20 cellular contexts compared by ENCODE assay signal in genomic region chr11:47571895-47572294, GRCh38. TPM values are rescaled to one million over a fixed set of nuclear protein-coding genes. Genes with fewer than 3 reads are reported as not detected.
DNase-seq lines count a peak whose midpoint lies in the region; ATAC-seq and TF ChIP-seq lines count a peak whose summit lies in the region.
"Had no signal": no experiment of that assay in that cellular context is flagged by ENCODE, and none has a peak within 500 bp of the region (broad histone marks: within the 10 kb centered on the region; RNA-seq: fewer than 3 reads in every experiment).

No MANE protein-coding gene starts in this region.

- H3K27ac ChIP-seq in CD4-positive, alpha-beta T cell (ENCODE audit: low read depth, low read length): no peak overlapping the region
- peak overlapping the region; percentile 60 for H3K27ac ChIP-seq in osteoblast (ENCODE audit: low read depth, low read length)
- H3K27ac ChIP-seq: adrenal gland, BLaER1, psoas muscle, stomach had no signal

- no peaks in the 10 kb centered on the region for H3K27me3 ChIP-seq in CD4-positive, alpha-beta T cell (ENCODE audit: control insufficient read depth, insufficient read depth, low read length)
- no peaks in the 10 kb centered on the region for H3K27me3 ChIP-seq in osteoblast (ENCODE audit: insufficient read depth, low read length)
- H3K27me3 ChIP-seq: adrenal gland, BLaER1, stomach had no signal

- no peak overlapping the region for H2AFZ ChIP-seq in osteoblast (ENCODE audit: low read length)

- H3K27ac Mint-ChIP-seq in CD4-positive, alpha-beta T cell: peak overlapping the region; percentile 53
- H3K27ac Mint-ChIP-seq in endothelial cell (ENCODE audit: unreplicated experiment): peak overlapping the region; percentile 92
- H3K27ac Mint-ChIP-seq: dendritic cell treated with granulocyte-macrophage colony-stimulating factor and Interleukin-4, amounts not matched to agents 40 ng/mL and 50 ng/mL, for 4 days had no signal

- peaks cover 6% of the 10 kb centered on the region for H4K20me1 ChIP-seq in osteoblast (ENCODE audit: insufficient read depth, low read length)

- H3K9me3 Mint-ChIP-seq in CD4-positive, alpha-beta T cell: no peaks in the 10 kb centered on the region
- H3K9me3 Mint-ChIP-seq in endothelial cell (ENCODE audit: unreplicated experiment): no peaks in the 10 kb centered on the region
- H3K9me3 Mint-ChIP-seq: activated T-cell treated with anti-CD3 and anti-CD28 coated beads, Interleukin-2, amount 50 U/mL, for 72 hours; dendritic cell treated with granulocyte-macrophage colony-stimulating factor and Interleukin-4, amounts not matched to agents 40 ng/mL and 50 ng/mL, for 4 days; natural killer cell treated with Interleukin-12 subunit alpha and Interleukin-12 subunit beta and Interleukin-15 and Interleukin-18, amount 100 ng/mL, for 72 hours had no signal

- peaks cover 11% of the 10 kb centered on the region for H3K4me1 Mint-ChIP-seq in CD4-positive, alpha-beta T cell (ENCODE audit: low read depth)
- peaks cover 31% of the 10 kb centered on the region for H3K4me1 Mint-ChIP-seq in endothelial cell (ENCODE audit: unreplicated experiment)

- no peak for TF ChIP-seq CTCF in CD4-positive, alpha-beta T cell (IDR thresholded peaks at IDR 0.05)
- TF ChIP-seq CTCF in endothelial cell (IDR thresholded peaks at IDR 0.05; ENCODE audit: unreplicated experiment) (no peak), osteoblast (IDR thresholded peaks at IDR 0.05; ENCODE audit: extremely low read depth, low read depth, low read length) (no peak)

- CTCF ChIA-PET in CD4-positive, alpha-beta T cell (lab: Charles Lee): no interaction called here

- no peaks in the 10 kb centered on the region for H3K27me3 Mint-ChIP-seq in CD4-positive, alpha-beta T cell
- H3K27me3 Mint-ChIP-seq in endothelial cell (ENCODE audit: unreplicated experiment): no peaks in the 10 kb centered on the region
- H3K27me3 Mint-ChIP-seq: dendritic cell treated with granulocyte-macrophage colony-stimulating factor and Interleukin-4, amounts not matched to agents 40 ng/mL and 50 ng/mL, for 4 days; natural killer cell treated with Interleukin-12 subunit alpha and Interleukin-12 subunit beta and Interleukin-15 and Interleukin-18, amount 100 ng/mL, for 72 hours had no signal

- TF ChIP-seq POLR2A in erythroblast (IDR thresholded peaks at IDR 0.05; ENCODE audit: low read length): no peak

- H3K36me3 ChIP-seq in osteoblast (ENCODE audit: insufficient read depth, low read length): peaks cover 35% of the 10 kb centered on the region

- H3K79me2 ChIP-seq in osteoblast (ENCODE audit: insufficient read depth, low read length): peaks cover 58% of the 10 kb centered on the region

- peaks cover 72% of the 10 kb centered on the region for H3K36me3 Mint-ChIP-seq in CD4-positive, alpha-beta T cell (ENCODE audit: low read depth)
- H3K36me3 Mint-ChIP-seq in endothelial cell (ENCODE audit: low read depth, unreplicated experiment): peaks cover 18% of the 10 kb centered on the region

- H3K9me3 ChIP-seq in CD4-positive, alpha-beta T cell (ENCODE audit: control insufficient read depth, low read length): no peaks in the 10 kb centered on the region
- H3K9me3 ChIP-seq in osteoblast (ENCODE audit: low read depth, low read length): no peaks in the 10 kb centered on the region
- H3K9me3 ChIP-seq: adrenal gland, BLaER1, psoas muscle, stomach had no signal

- ATAC-seq in CD4-positive, alpha-beta T cell (ENCODE audit: poor library complexity): no peak
- ATAC-seq in HG03175 (IDR thresholded peaks at IDR 0.05; ENCODE audit: unreplicated experiment): no peak
- ATAC-seq: activated T-cell treated with anti-CD3 and anti-CD28 coated beads, Interleukin-2, amount 50 U/mL, for 72 hours; natural killer cell treated with Interleukin-12 subunit alpha and Interleukin-12 subunit beta and Interleukin-15 and Interleukin-18, amount 100 ng/mL, for 72 hours had no signal

- POLR2A ChIA-PET in CD4-positive, alpha-beta T cell (lab: Charles Lee): no interaction called here

- peaks cover 22% of the 10 kb centered on the region for H3K4me1 ChIP-seq in osteoblast (ENCODE audit: insufficient read depth, low read length)

- H3K4me3 Mint-ChIP-seq in CD4-positive, alpha-beta T cell: no peak overlapping the region
- no peak overlapping the region for H3K4me3 Mint-ChIP-seq in endothelial cell (ENCODE audit: unreplicated experiment)
- H3K4me3 Mint-ChIP-seq: activated T-cell treated with anti-CD3 and anti-CD28 coated beads, Interleukin-2, amount 50 U/mL, for 72 hours; dendritic cell treated with granulocyte-macrophage colony-stimulating factor and Interleukin-4, amounts not matched to agents 40 ng/mL and 50 ng/mL, for 4 days; natural killer cell treated with Interleukin-12 subunit alpha and Interleukin-12 subunit beta and Interleukin-15 and Interleukin-18, amount 100 ng/mL, for 72 hours had no signal

- intact Hi-C loops in CD4-positive, alpha-beta T cell (cut with DNase I, micrococcal nuclease): loop anchor here in 1 of 2 experiments (10.0 kb wide), 2 partner anchors 297 to 867 kb away; partner anchors contain the start of genes ARHGAP1, MADD and ZNF408

- no peak for DNase-seq in CD4-positive, alpha-beta T cell
- peak; percentile 59 for DNase-seq in LHCN-M2 (ENCODE audit: low read depth)
- DNase-seq in endothelial cell (ENCODE audit: low spot score): no peak
- DNase-seq in osteoblast (ENCODE audit: insufficient read length, low spot score, missing footprints): peak; percentile 95
- no peak for DNase-seq in erythroblast (lab: John Stamatoyannopoulos, UW)
- no peak for DNase-seq in NCI-H1694 (lab: John Stamatoyannopoulos, UW)
- no peak for DNase-seq in NCI-H1694 treated with DMSO at 0.1 percent for 48 hours (lab: John Stamatoyannopoulos, UW)
- DNase-seq: activated CD4-positive, alpha-beta T cell treated with anti-CD3 and anti-CD28 coated beads, Interleukin-2, amount 50 U/mL, for 4 hours; activated T-cell treated with anti-CD3 and anti-CD28 coated beads, Interleukin-2, amount 50 U/mL, for 72 hours; adrenal gland; DMS153; NCI-H2029 treated with DMSO at 0.1 percent for 48 hours; OCI-M1; psoas muscle; stomach had no signal

- no peak overlapping the region for H3K4me3 ChIP-seq in osteoblast (ENCODE audit: insufficient read depth, low read length)
- H3K4me3 ChIP-seq: adrenal gland, BLaER1, psoas muscle, stomach had no signal

- H3K4me2 ChIP-seq in osteoblast (ENCODE audit: insufficient read depth, low read length): peak overlapping the region; percentile 26
- H3K4me2 ChIP-seq: BLaER1 had no signal

RNA-seq across cellular contexts. Expression of gene PTPMT1, which starts 6.5 kb away (rescaled TPM):
- 10 to 100 TPM; 18.9 to 26.7 TPM for total RNA-seq in CD4-positive, alpha-beta T cell
- 88.1 and 94.3 TPM in 2 replicates for total RNA-seq in LHCN-M2 (2014; rRNA removed)
- 70.4 TPM for polyA plus RNA-seq in LHCN-M2 (2012)
- total RNA-seq in endothelial cell (ENCODE audit: unreplicated experiment): 34.9 TPM
- 67.5 and 80.7 TPM in 2 replicates for total RNA-seq in osteoblast

RNA-seq across cellular contexts. Expression of gene KBTBD4, which starts 6.9 kb away (rescaled TPM):
- 10 to 100 TPM; 29.1 to 30.2 TPM for total RNA-seq in CD4-positive, alpha-beta T cell
- 25.3 and 30.4 TPM in 2 replicates for total RNA-seq in LHCN-M2 (2014; rRNA removed)
- polyA plus RNA-seq in LHCN-M2 (2012): 16.5 TPM
- 12.1 TPM for total RNA-seq in endothelial cell (ENCODE audit: unreplicated experiment)
- total RNA-seq in osteoblast: 26.8 and 28.3 TPM in 2 replicates

RNA-seq across cellular contexts. Expression of gene NDUFS3, which starts 7.0 kb away (rescaled TPM):
- total RNA-seq in CD4-positive, alpha-beta T cell: 100 to 1,000 TPM; 139 to 144 TPM
- total RNA-seq in LHCN-M2 (2014; rRNA removed): 83.5 and 104 TPM in 2 replicates
- polyA plus RNA-seq in LHCN-M2 (2012): 114 TPM
- total RNA-seq in endothelial cell (ENCODE audit: unreplicated experiment): 199 TPM
- total RNA-seq in osteoblast: 55.0 and 56.9 TPM in 2 replicates

RNA-seq across cellular contexts. Expression of gene FAM180B, which starts 14.6 kb away (rescaled TPM):
- total RNA-seq in CD4-positive, alpha-beta T cell: under 1 TPM; 0.55 to 0.92 TPM
- not detected in 2 replicates for total RNA-seq in LHCN-M2 (2014; rRNA removed)
- polyA plus RNA-seq in LHCN-M2 (2012): not detected
- 0.31 TPM for total RNA-seq in endothelial cell (ENCODE audit: unreplicated experiment)
- not detected in 2 replicates for total RNA-seq in osteoblast
- total RNA-seq: lung microvascular endothelial cell had no signal
- polyA plus RNA-seq: stomach had no signal

RNA-seq across cellular contexts. Expression of gene CELF1, which starts 19.0 kb away (rescaled TPM):
- total RNA-seq in CD4-positive, alpha-beta T cell: 100 to 1,000 TPM; 103 to 111 TPM
- total RNA-seq in LHCN-M2 (2014; rRNA removed): 39.8 and 47.5 TPM in 2 replicates
- polyA plus RNA-seq in LHCN-M2 (2012): 20.0 TPM
- 162 TPM for total RNA-seq in endothelial cell (ENCODE audit: unreplicated experiment)
- total RNA-seq in osteoblast: 136 and 148 TPM in 2 replicates

Comparison
In these comparisons a context has a peak if more than half of its experiments do, and no peak if none do; other contexts are left out.
1. DNase-seq: peak in LHCN-M2 (single experiment) and osteoblast (single experiment); none in CD4-positive, alpha-beta T cell (0 of 10), endothelial cell (single experiment), erythroblast (0 of 2), NCI-H1694 (single experiment) and NCI-H1694 treated with DMSO at 0.1 percent for 48 hours (single experiment).